ENCODE assay signal across 1 cellular context in genomic region chr9:14530301-14530700, GRCh38.
TF ChIP-seq lines count a peak whose summit lies in the region.

No MANE protein-coding gene starts in this region.

TF ChIP-seq in WTC11, 78 proteins besides CTCF, POLR2A, EP300 and RAD21 (continued from another document):
- TF ChIP-seq CDX4 (CRISPR knock-in tag; IDR thresholded peaks at IDR 0.05; ENCODE audit: borderline replicate concordance) (no peak), SMAD4 (CRISPR knock-in tag; IDR thresholded peaks at IDR 0.05) (no peak), RELA (CRISPR knock-in tag; IDR thresholded peaks at IDR 0.05; ENCODE audit: borderline replicate concordance) (no peak)
- TF ChIP-seq, protein P1, sequence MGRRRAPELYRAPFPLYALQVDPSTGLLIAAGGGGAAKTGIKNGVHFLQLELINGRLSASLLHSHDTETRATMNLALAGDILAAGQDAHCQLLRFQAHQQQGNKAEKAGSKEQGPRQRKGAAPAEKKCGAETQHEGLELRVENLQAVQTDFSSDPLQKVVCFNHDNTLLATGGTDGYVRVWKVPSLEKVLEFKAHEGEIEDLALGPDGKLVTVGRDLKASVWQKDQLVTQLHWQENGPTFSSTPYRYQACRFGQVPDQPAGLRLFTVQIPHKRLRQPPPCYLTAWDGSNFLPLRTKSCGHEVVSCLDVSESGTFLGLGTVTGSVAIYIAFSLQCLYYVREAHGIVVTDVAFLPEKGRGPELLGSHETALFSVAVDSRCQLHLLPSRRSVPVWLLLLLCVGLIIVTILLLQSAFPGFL (CRISPR knock-in tag; IDR thresholded peaks at IDR 0.05; ENCODE audit: borderline replicate concordance) = no peak
- TF ChIP-seq, protein P2, sequence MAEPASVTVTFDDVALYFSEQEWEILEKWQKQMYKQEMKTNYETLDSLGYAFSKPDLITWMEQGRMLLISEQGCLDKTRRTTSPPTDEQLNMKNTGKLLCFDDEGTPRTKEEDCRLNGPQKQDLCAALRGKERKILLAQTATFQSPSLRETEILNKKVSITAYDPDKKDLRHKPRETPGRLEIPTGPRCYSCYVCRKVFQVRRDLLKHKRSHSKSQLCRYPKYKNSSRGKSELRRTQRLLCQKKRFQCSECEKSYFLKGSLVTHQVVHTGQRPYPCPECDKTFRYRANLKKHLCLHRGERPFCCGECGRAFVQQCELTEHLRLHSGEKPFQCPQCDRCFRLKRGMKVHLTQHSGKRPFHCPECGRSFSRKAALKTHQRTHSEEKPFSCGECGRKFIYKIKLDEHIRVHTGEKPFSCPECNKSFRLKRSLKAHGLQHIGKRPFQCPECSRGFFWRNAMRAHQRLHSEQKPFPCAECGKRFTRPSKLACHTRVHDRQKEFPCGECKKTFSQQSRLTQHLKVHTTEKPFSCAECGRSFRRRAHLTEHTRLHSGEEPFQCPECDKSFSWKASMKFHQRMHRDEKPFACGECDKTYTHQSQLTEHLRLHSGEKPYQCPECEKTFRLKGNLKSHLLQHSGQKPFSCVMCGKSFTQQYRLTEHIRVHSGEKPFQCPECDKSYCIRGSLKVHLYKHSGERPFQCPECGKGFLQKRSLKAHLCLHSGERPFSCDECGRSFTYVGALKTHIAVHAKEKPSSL (CRISPR knock-in tag; conservative IDR thresholded peaks at IDR 0.05) = no peak
- TF ChIP-seq, protein P3, sequence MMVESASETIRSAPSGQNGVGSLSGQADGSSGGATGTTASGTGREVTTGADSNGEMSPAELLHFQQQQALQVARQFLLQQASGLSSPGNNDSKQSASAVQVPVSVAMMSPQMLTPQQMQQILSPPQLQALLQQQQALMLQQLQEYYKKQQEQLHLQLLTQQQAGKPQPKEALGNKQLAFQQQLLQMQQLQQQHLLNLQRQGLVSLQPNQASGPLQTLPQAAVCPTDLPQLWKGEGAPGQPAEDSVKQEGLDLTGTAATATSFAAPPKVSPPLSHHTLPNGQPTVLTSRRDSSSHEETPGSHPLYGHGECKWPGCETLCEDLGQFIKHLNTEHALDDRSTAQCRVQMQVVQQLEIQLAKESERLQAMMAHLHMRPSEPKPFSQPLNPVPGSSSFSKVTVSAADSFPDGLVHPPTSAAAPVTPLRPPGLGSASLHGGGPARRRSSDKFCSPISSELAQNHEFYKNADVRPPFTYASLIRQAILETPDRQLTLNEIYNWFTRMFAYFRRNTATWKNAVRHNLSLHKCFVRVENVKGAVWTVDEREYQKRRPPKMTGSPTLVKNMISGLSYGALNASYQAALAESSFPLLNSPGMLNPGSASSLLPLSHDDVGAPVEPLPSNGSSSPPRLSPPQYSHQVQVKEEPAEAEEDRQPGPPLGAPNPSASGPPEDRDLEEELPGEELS (CRISPR knock-in tag; IDR thresholded peaks at IDR 0.05) = no peak
TF ChIP-seq in WTC11: peak in this region for 0.
